In genomic region chr2:231673348-231673770, GRCh38 we compare ENCODE assay signal across 8 cellular contexts. TPM values are rescaled to one million over a fixed set of nuclear protein-coding genes. Genes with fewer than 3 reads are reported as not detected.
DNase-seq lines count a peak whose midpoint lies in the region; ATAC-seq, FAIRE-seq and TF ChIP-seq lines count a peak whose summit lies in the region.

No MANE protein-coding gene starts in this region.

- H3K79me2 ChIP-seq in keratinocyte (ENCODE audit: control insufficient read depth, insufficient read depth, low read length), result no peaks in the 10 kb centered on the region

- H3K4me3 ChIP-seq in keratinocyte (ENCODE audit: control insufficient read depth in 2 of 3, extremely low read depth in 1 of 3, insufficient read depth in 2 of 3, low read depth in 1 of 3, low read length in 3 of 3) (peak overlapping the region in 1 of 3 experiments; percentile 48), upper lobe of left lung (peak overlapping the region in 2 of 4 donors; percentile 23 to 30)

- H4K20me1 ChIP-seq in keratinocyte (ENCODE audit: control insufficient read depth, extremely low read depth, insufficient read depth, low read length), result no peaks in the 10 kb centered on the region

- H3K27ac ChIP-seq in keratinocyte (ENCODE audit: control insufficient read depth, insufficient read depth, low read length), result peak overlapping the region; percentile 65
- peak overlapping the region; percentile 91 to 94 (median 92) for H3K27ac ChIP-seq in upper lobe of left lung

- H3K27me3 ChIP-seq in keratinocyte (ENCODE audit: control insufficient read depth, extremely low read depth, insufficient read depth, low read length), result no peaks in the 10 kb centered on the region
- H3K27me3 ChIP-seq in upper lobe of left lung, result no peaks in the 10 kb centered on the region

- H2AFZ ChIP-seq in keratinocyte (ENCODE audit: control insufficient read depth, low read length), result peak overlapping the region; percentile 87

- H3K4me3 Mint-ChIP-seq in activated T-helper 2 cell treated with anti-CD3 and anti-CD28 coated beads, Interferon-gamma antibody, Interleukin-2, Interleukin-4, amounts not matched to agents 10 μg/mL and 5 μg/mL and 100 μg/mL, durations not matched to agents 14 hours and 24 hours and 36 hours (ENCODE audit: low read depth), result no peak overlapping the region
- H3K4me3 Mint-ChIP-seq in activated T-cell treated with anti-CD3 and anti-CD28 coated beads, Interleukin-2, amount 50 U/mL, for 72 hours, result no peak overlapping the region

- DNase-seq in ACHN (peak; percentile 95), HTR-8/SVneo (ENCODE audit: insufficient read length, low spot score) (peak; percentile 88), keratinocyte (ENCODE audit: low read depth, low spot score) (no peak), upper lobe of left lung (peak; percentile 87 to 90), NOMO-1 (lab: John Stamatoyannopoulos, UW; ENCODE audit: unreplicated experiment in 2 of 2) (no peak), midbrain (lab: John Stamatoyannopoulos, UW) (no peak)
- no peak for DNase-seq in activated T-helper 2 cell treated with anti-CD3 and anti-CD28 coated beads, Interferon-gamma antibody, Interleukin-2, Interleukin-4, amounts not matched to agents 10 μg/mL and 5 μg/mL and 100 μg/mL, durations not matched to agents 14 hours and 24 hours and 36 hours (ENCODE audit: low spot score)
- DNase-seq in activated T-cell treated with anti-CD3 and anti-CD28 coated beads, Interleukin-2, amount 50 U/mL, for 72 hours, result no peak

- peak overlapping the region; percentile 60 for H3K27ac Mint-ChIP-seq in activated T-helper 2 cell treated with anti-CD3 and anti-CD28 coated beads, Interferon-gamma antibody, Interleukin-2, Interleukin-4, amounts not matched to agents 10 μg/mL and 5 μg/mL and 100 μg/mL, durations not matched to agents 14 hours and 24 hours and 36 hours
- no peak overlapping the region for H3K27ac Mint-ChIP-seq in activated T-cell treated with anti-CD3 and anti-CD28 coated beads, Interleukin-2, amount 50 U/mL, for 72 hours

- TF ChIP-seq POLR2A in upper lobe of left lung (IDR thresholded peaks at IDR 0.05), result peak in 2 of 4 donors; percentile 20 to 27

- ATAC-seq in upper lobe of left lung (ENCODE audit: low FRiP score in 2 of 2), result peak; percentile 52 to 88
- ATAC-seq in activated T-cell treated with anti-CD3 and anti-CD28 coated beads, Interleukin-2, amount 50 U/mL, for 72 hours (replicated peaks in 1 of 2), result no peak

- dilution Hi-C loops in keratinocyte (cut with MboI; ENCODE audit: extremely low pct_ligation_motif_present, low sequenced_read_pairs), result no loop called here

- no peaks in the 10 kb centered on the region for H3K36me3 ChIP-seq in keratinocyte (ENCODE audit: control insufficient read depth in 2 of 2, extremely low read depth in 1 of 2, insufficient read depth in 2 of 2, low read length in 2 of 2)
- H3K36me3 ChIP-seq in upper lobe of left lung, result no peaks in the 10 kb centered on the region

- no peaks in the 10 kb centered on the region for H3K27me3 Mint-ChIP-seq in activated T-helper 2 cell treated with anti-CD3 and anti-CD28 coated beads, Interferon-gamma antibody, Interleukin-2, Interleukin-4, amounts not matched to agents 10 μg/mL and 5 μg/mL and 100 μg/mL, durations not matched to agents 14 hours and 24 hours and 36 hours (ENCODE audit: low read depth)
- H3K27me3 Mint-ChIP-seq in activated T-cell treated with anti-CD3 and anti-CD28 coated beads, Interleukin-2, amount 50 U/mL, for 72 hours (ENCODE audit: low read depth), result no peaks in the 10 kb centered on the region

- no peaks in the 10 kb centered on the region for H3K36me3 Mint-ChIP-seq in activated T-helper 2 cell treated with anti-CD3 and anti-CD28 coated beads, Interferon-gamma antibody, Interleukin-2, Interleukin-4, amounts not matched to agents 10 μg/mL and 5 μg/mL and 100 μg/mL, durations not matched to agents 14 hours and 24 hours and 36 hours (ENCODE audit: low read depth)
- no peaks in the 10 kb centered on the region for H3K36me3 Mint-ChIP-seq in activated T-cell treated with anti-CD3 and anti-CD28 coated beads, Interleukin-2, amount 50 U/mL, for 72 hours (ENCODE audit: insufficient read depth in 2 of 2)

- intact Hi-C loops in activated T-helper 2 cell treated with anti-CD3 and anti-CD28 coated beads, Interferon-gamma antibody, Interleukin-2, Interleukin-4, amounts not matched to agents 10 μg/mL and 5 μg/mL and 100 μg/mL, durations not matched to agents 14 hours and 24 hours and 36 hours (cut with micrococcal nuclease), result no loop called here

- peak in 1 of 4 donors; percentile 20 for TF ChIP-seq EP300 in upper lobe of left lung (IDR thresholded peaks at IDR 0.05)

- no peaks in the 10 kb centered on the region for H3K9me3 Mint-ChIP-seq in activated T-helper 2 cell treated with anti-CD3 and anti-CD28 coated beads, Interferon-gamma antibody, Interleukin-2, Interleukin-4, amounts not matched to agents 10 μg/mL and 5 μg/mL and 100 μg/mL, durations not matched to agents 14 hours and 24 hours and 36 hours
- H3K9me3 Mint-ChIP-seq in activated T-cell treated with anti-CD3 and anti-CD28 coated beads, Interleukin-2, amount 50 U/mL, for 72 hours, result no peaks in the 10 kb centered on the region

- peak overlapping the region; percentile 72 for H3K4me2 ChIP-seq in keratinocyte (ENCODE audit: control insufficient read depth, extremely low read depth, insufficient read depth, low read depth, low read length)

- H3K9me1 ChIP-seq in keratinocyte (ENCODE audit: control insufficient read depth, extremely low read depth, insufficient read depth, low read length), result no peaks in the 10 kb centered on the region

- no peak for TF ChIP-seq CTCF in keratinocyte (optimal IDR thresholded peaks at IDR 0.05 in 1 of 3, IDR thresholded peaks at IDR 0.05 in 1 of 3, conservative IDR thresholded peaks at IDR 0.05 in 1 of 3; ENCODE audit: extremely low read depth in 1 of 3, insufficient read depth in 2 of 3, low read length in 3 of 3)
- no peak for TF ChIP-seq CTCF in upper lobe of left lung (IDR thresholded peaks at IDR 0.05)

- H3K9ac ChIP-seq in keratinocyte (ENCODE audit: control insufficient read depth, extremely low read depth, insufficient read depth, low read length), result peak overlapping the region; percentile 67

- FAIRE-seq in HTR-8/SVneo (lab: Jason Lieb, UNC) (peak; percentile 69), keratinocyte (lab: Jason Lieb, UNC) (peak; percentile 5)

- peaks cover 16% of the 10 kb centered on the region for H3K4me1 Mint-ChIP-seq in activated T-helper 2 cell treated with anti-CD3 and anti-CD28 coated beads, Interferon-gamma antibody, Interleukin-2, Interleukin-4, amounts not matched to agents 10 μg/mL and 5 μg/mL and 100 μg/mL, durations not matched to agents 14 hours and 24 hours and 36 hours (ENCODE audit: low read depth)
- H3K4me1 Mint-ChIP-seq in activated T-cell treated with anti-CD3 and anti-CD28 coated beads, Interleukin-2, amount 50 U/mL, for 72 hours (ENCODE audit: low read depth), result peaks cover 18% of the 10 kb centered on the region

- in situ Hi-C loops in ACHN (cut with HindIII; ENCODE audit: low pct_ligation_motif_present, low pct_unique_long_range_greater_than_20kb, low sequenced_read_pairs), result no loop called here

- WGBS in upper lobe of left lung, 2 donors, result 25 to 42% methylated on average over 4 to 6 of the region's 6 CpGs

- H3K4me1 ChIP-seq in keratinocyte (ENCODE audit: control insufficient read depth, extremely low read depth, insufficient read depth, low read length) (peaks cover 40% of the 10 kb centered on the region), upper lobe of left lung (peaks cover 47 to 64% (median 56%) of the 10 kb centered on the region in 4 donors)

- H3K9me3 ChIP-seq in keratinocyte (ENCODE audit: control insufficient read depth, low read depth, low read length) (no peaks in the 10 kb centered on the region), upper lobe of left lung (no peaks in the 10 kb centered on the region)

RNA-seq across cellular contexts. Expression of gene PTMA, which starts 35.0 kb away (rescaled TPM):
- total RNA-seq in activated T-helper 2 cell treated with anti-CD3 and anti-CD28 coated beads, Interferon-gamma antibody, Interleukin-2, Interleukin-4, amounts not matched to agents 10 μg/mL and 5 μg/mL and 100 μg/mL, durations not matched to agents 14 hours and 24 hours and 36 hours, result 2,151 and 2,259 TPM in 2 replicates
- 200 to 691 TPM (median 598 TPM) in 3 replicates for polyA plus RNA-seq in keratinocyte
- polyA plus RNA-seq in keratinocyte (2011; ENCODE audit: low read depth), result 225 TPM
- 365 and 669 TPM in 2 replicates for polyA plus RNA-seq in keratinocyte (2011; cell fraction: cytosol; rRNA removed)
- polyA plus RNA-seq in keratinocyte (2011; cell fraction: nucleus; rRNA removed), result 172 and 224 TPM in 2 replicates
- polyA plus RNA-seq in keratinocyte (2012; ENCODE audit: low replicate concordance), result 295 and 1,005 TPM in 2 replicates
- polyA minus RNA-seq in keratinocyte, result 30.7 to 59.6 TPM (median 58.6 TPM) in 3 replicates
- polyA minus RNA-seq in keratinocyte (2011; cell fraction: cytosol; rRNA and poly(A)+ RNA removed), result 399 TPM
- 57.3 and 58.8 TPM in 2 replicates for polyA minus RNA-seq in keratinocyte (2011; cell fraction: nucleus; rRNA and poly(A)+ RNA removed)
- total RNA-seq in upper lobe of left lung, result 100 to 1,000 TPM; 344 to 896 (median 663) TPM
- 1,000 to 10,000 TPM; 1,057 to 1,154 TPM for total RNA-seq in activated T-cell treated with anti-CD3 and anti-CD28 coated beads, Interleukin-2, amount 50 U/mL, for 72 hours

Comparison
In these comparisons a context has a peak if more than half of its experiments do, and no peak if none do; other contexts are left out.
1. DNase-seq: peak in ACHN (single experiment), HTR-8/SVneo (single experiment) and upper lobe of left lung (2 of 2); none in activated T-helper 2 cell treated with anti-CD3 and anti-CD28 coated beads, Interferon-gamma antibody, Interleukin-2, Interleukin-4, amounts not matched to agents 10 μg/mL and 5 μg/mL and 100 μg/mL, durations not matched to agents 14 hours and 24 hours and 36 hours (single experiment), keratinocyte (single experiment), activated T-cell treated with anti-CD3 and anti-CD28 coated beads, Interleukin-2, amount 50 U/mL, for 72 hours (0 of 2), NOMO-1 (0 of 2) and midbrain (single experiment).
2. ATAC-seq: peak in upper lobe of left lung (2 of 2); none in activated T-cell treated with anti-CD3 and anti-CD28 coated beads, Interleukin-2, amount 50 U/mL, for 72 hours (0 of 2).